In the genomic region with DNA sequence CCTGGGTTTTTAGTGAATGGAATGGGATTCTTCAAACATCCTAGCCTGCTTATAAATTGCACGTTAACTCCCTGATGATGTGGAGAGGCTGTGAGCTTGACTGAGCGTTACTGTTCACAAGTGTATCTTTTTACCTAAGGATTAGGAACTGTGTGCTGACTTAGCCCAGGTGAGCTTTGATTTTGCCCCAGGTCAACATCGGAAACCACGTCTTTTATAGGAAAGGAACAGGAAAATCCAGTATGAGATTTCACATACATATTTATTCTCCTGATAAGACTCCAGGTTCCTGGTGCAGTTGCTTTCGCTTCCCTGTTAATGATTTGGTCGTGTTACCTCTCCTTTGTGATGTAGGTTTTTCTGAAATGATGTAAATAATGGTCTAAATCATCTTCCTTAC, we compare ENCODE assay signal across 1 cellular context.
TF ChIP-seq lines count a peak whose summit lies in the region.

No MANE protein-coding gene starts in this region.

TF ChIP-seq in endothelial cell of umbilical vein, 7 proteins besides CTCF, POLR2A, EP300 and RAD21 (continued from another document):
- no peak for TF ChIP-seq MYC (IDR thresholded peaks at IDR 0.05; ENCODE audit: low read depth, low read length)
- no peak for TF ChIP-seq POLR2AphosphoS5 (IDR thresholded peaks at IDR 0.05; ENCODE audit: insufficient read depth, low read depth, low read length)
- TF ChIP-seq GATA2 (IDR thresholded peaks at IDR 0.05; ENCODE audit: insufficient read depth, insufficient read length, low read depth, low read length), result no peak
- TF ChIP-seq, protein P1, sequence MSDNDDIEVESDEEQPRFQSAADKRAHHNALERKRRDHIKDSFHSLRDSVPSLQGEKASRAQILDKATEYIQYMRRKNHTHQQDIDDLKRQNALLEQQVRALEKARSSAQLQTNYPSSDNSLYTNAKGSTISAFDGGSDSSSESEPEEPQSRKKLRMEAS (IDR thresholded peaks at IDR 0.05; ENCODE audit: insufficient read depth, insufficient read length), result no peak
- TF ChIP-seq EZH2 (IDR thresholded peaks at IDR 0.05; ENCODE audit: borderline replicate concordance, low read depth, low read length, severe bottlenecking), result no peak
- TF ChIP-seq JUN (IDR thresholded peaks at IDR 0.05; ENCODE audit: borderline replicate concordance, insufficient read depth, insufficient read length, low read depth), result no peak
